ENCODE assay signal across 8 cellular contexts in the genomic region with DNA sequence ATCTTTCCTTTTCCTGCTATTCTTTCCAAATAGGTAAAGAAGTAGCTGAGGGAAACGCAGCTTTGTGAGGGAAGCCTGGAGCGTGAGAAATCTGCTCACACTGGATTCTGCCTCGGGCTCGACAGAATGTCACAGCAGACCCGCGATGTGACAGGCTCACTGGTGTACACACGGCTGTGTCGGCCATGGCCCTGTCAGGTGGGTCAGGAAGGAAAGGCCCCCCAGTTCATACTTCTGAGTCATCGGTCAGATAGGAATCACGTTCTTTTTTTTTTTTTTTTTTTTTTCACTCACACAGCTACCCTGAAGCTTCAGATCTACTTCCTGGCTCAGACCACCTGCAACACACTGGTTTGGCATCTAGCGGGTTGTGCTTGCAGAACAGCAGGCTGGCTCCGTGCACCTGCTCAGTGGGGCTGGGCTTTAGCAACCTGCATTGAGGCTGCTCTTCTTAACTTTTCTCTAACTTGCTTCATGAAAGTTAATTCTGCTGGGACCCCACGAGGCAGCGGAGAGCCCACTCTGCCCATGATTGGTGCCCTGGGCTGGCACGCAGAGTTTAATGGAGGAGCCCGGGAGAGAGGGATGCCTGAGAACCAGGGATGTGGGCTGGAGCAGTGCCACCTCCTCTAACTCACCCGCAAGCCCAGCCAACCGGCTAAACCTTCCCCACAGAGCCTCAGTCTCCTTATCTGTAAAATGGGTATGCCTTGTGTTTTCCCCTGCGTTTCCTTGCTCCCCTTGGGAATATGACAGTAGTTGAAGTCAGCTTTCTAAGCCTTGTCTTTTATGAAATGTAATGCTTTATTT.
DNase-seq lines count a peak whose midpoint lies in the region; ATAC-seq and TF ChIP-seq lines count a peak whose summit lies in the region.

No MANE protein-coding gene starts in this region.

- H3K4me2 ChIP-seq in smooth muscle cell = no peak overlapping the region

- 92% methylated on average over 19 of the region's 19 CpGs for WGBS in smooth muscle cell (ENCODE audit: low lambda C conversion rate)

- peak; percentile 71 to 74 for ATAC-seq in naive thymus-derived CD8-positive, alpha-beta T cell
- ATAC-seq in GM18519 (IDR thresholded peaks at IDR 0.05; ENCODE audit: low FRiP score, unreplicated experiment) (no peak), HG02981 (IDR thresholded peaks at IDR 0.05; ENCODE audit: unreplicated experiment) (no peak)

- H3K4me1 ChIP-seq in smooth muscle cell (ENCODE audit: low read depth) = no peaks in the 10 kb centered on the region

- no peaks in the 10 kb centered on the region for H3K27me3 ChIP-seq in smooth muscle cell (ENCODE audit: low read depth)

- no peak overlapping the region for H3K4me3 ChIP-seq in smooth muscle cell

- POLR2A ChIA-PET in naive thymus-derived CD8-positive, alpha-beta T cell (lab: Charles Lee) = interaction anchor here (0.5 to 8.3 kb wide), 22 partner anchors 8 to 1125 kb away, joined by 3 to 183 read pairs (median 4); a partner anchor contains a TSS

- peak overlapping the region; percentile 73 to 92 (median 82) for H3K4me3 Mint-ChIP-seq in naive thymus-derived CD8-positive, alpha-beta T cell

- H3K36me3 Mint-ChIP-seq in naive thymus-derived CD8-positive, alpha-beta T cell = no peaks in the 10 kb centered on the region

- DNase-seq in DMS153 treated with DMSO at 0.1 percent for 48 hours (lab: John Stamatoyannopoulos, UW; ENCODE audit: unreplicated experiment) (peak; percentile 19), NAMALWA (ENCODE audit: low spot score) (peak; percentile 96), COLO829 (ENCODE audit: low spot score) (no peak), smooth muscle cell (lab: John Stamatoyannopoulos, UW; ENCODE audit: unreplicated experiment) (no peak)
- DNase-seq in activated T-helper 9 cell treated with anti-CD3 and anti-CD28 coated beads, Interleukin-2, amount 50 U/mL, for 16 hours (ENCODE audit: low read depth) = peak; percentile 31
- DNase-seq in naive thymus-derived CD8-positive, alpha-beta T cell = peak; percentile 57 to 90 (median 69)

- peak overlapping the region; percentile 70 to 97 (median 92) for H3K27ac Mint-ChIP-seq in naive thymus-derived CD8-positive, alpha-beta T cell

- H3K27me3 Mint-ChIP-seq in naive thymus-derived CD8-positive, alpha-beta T cell = no peaks in the 10 kb centered on the region

- H4K20me1 ChIP-seq in smooth muscle cell (ENCODE audit: low read depth) = no peaks in the 10 kb centered on the region

- peaks cover 44 to 89% (median 74%) of the 10 kb centered on the region in 4 donors for H3K4me1 Mint-ChIP-seq in naive thymus-derived CD8-positive, alpha-beta T cell

- H3K79me2 ChIP-seq in smooth muscle cell (ENCODE audit: low read depth) = no peaks in the 10 kb centered on the region

- no peaks in the 10 kb centered on the region for H3F3A ChIP-seq in smooth muscle cell (ENCODE audit: low read depth)

- H3K27ac ChIP-seq in smooth muscle cell (ENCODE audit: low read depth) = no peak overlapping the region

- H3K9me3 Mint-ChIP-seq in naive thymus-derived CD8-positive, alpha-beta T cell = no peaks in the 10 kb centered on the region

- no peak overlapping the region for H2AFZ ChIP-seq in smooth muscle cell (ENCODE audit: low read depth)

- H3K36me3 ChIP-seq in smooth muscle cell (ENCODE audit: low read depth) = no peaks in the 10 kb centered on the region

- no peak overlapping the region for H3K9ac ChIP-seq in smooth muscle cell (ENCODE audit: low read depth)

- no peak for TF ChIP-seq CTCF in smooth muscle cell (IDR thresholded peaks at IDR 0.05; ENCODE audit: borderline replicate concordance, insufficient read depth, poor library complexity, severe bottlenecking)

- no peaks in the 10 kb centered on the region for H3K9me3 ChIP-seq in smooth muscle cell (replicated peaks; ENCODE audit: low read depth)

Comparison
In these comparisons a context has a peak if more than half of its experiments do, and no peak if none do; other contexts are left out.
1. DNase-seq: peak in DMS153 treated with DMSO at 0.1 percent for 48 hours (single experiment), NAMALWA (single experiment), activated T-helper 9 cell treated with anti-CD3 and anti-CD28 coated beads, Interleukin-2, amount 50 U/mL, for 16 hours (single experiment) and naive thymus-derived CD8-positive, alpha-beta T cell (10 of 10); none in COLO829 (single experiment) and smooth muscle cell (single experiment).
2. ATAC-seq: peak in naive thymus-derived CD8-positive, alpha-beta T cell (2 of 2); none in GM18519 (single experiment) and HG02981 (single experiment).